In genomic region chr12:39443704-39444234, GRCh38 we compare ENCODE assay signal across 8 cellular contexts. TPM values are rescaled to one million over a fixed set of nuclear protein-coding genes. Genes with fewer than 3 reads are reported as not detected.
DNase-seq lines count a peak whose midpoint lies in the region; ATAC-seq, FAIRE-seq and TF ChIP-seq lines count a peak whose summit lies in the region.

No MANE protein-coding gene starts in this region.

- H3K4me2 ChIP-seq in K562 (ENCODE audit: insufficient read depth, low read length): peak overlapping the region; percentile 94

- peak overlapping the region; percentile 98 for H2AFZ ChIP-seq in K562 (ENCODE audit: low read depth, low read length)

- intact Hi-C loops in K562 (cut with micrococcal nuclease): loop anchor here (5.0 kb wide), 2 partner anchors 66 to 121 kb away; no protein-coding TSS in a partner anchor

- 8% methylated on average over 5 of the region's 7 CpGs for WGBS in K562 (ENCODE audit: insufficient coverage, low coverage, missing lambda C conversion rate)

- peaks cover 38% of the 10 kb centered on the region for H3K79me2 ChIP-seq in K562 (ENCODE audit: control insufficient read depth, insufficient read depth, low read length)

- H3K4me3 ChIP-seq in HFF-Myc (replicated peaks; ENCODE audit: low read depth, low read length) (peak overlapping the region; percentile 58), K562 (peak overlapping the region; percentile 86)

- H3K36me3 ChIP-seq in K562 (ENCODE audit: control insufficient read depth, insufficient read depth, low read length): no peaks in the 10 kb centered on the region

- ATAC-seq in K562 (no peak), left lobe of liver (peak; percentile 69)

- no peaks in the 10 kb centered on the region for H3K9me1 ChIP-seq in K562 (ENCODE audit: control insufficient read depth, insufficient read depth, low read length)

- no peak for DNase-seq in HFF-Myc (ENCODE audit: extremely low read depth, low read depth)
- DNase-seq in K562 (ENCODE audit: extremely low read depth in 1 of 4, low spot score in 3 of 4): no peak
- no peak for DNase-seq in left lobe of liver (ENCODE audit: low spot score)
- DNase-seq in HCEC 1CT: no peak
- no peak for DNase-seq in activated CD4-positive, CD25-positive, alpha-beta regulatory T cell (lab: John Stamatoyannopoulos, UW)
- no peak for DNase-seq in NK-92 treated with Interleukin-12 subunit alpha and Interleukin-12 subunit beta, amount 100 ng/mL, for 24 hours (lab: John Stamatoyannopoulos, UW)

- H3K9me3 ChIP-seq in K562 (replicated peaks; ENCODE audit: control insufficient read depth, insufficient read depth, low read depth, low read length): no peaks in the 10 kb centered on the region

- H3K27me3 ChIP-seq in K562 (ENCODE audit: control insufficient read depth in 2 of 2, insufficient read depth in 2 of 2, low read length in 2 of 2): no peaks in the 10 kb centered on the region

- CTCF ChIA-PET in K562 (lab: Yijun Ruan, JAX; ENCODE audit: low intra/inter-chr PET ratio): no interaction called here

- BruUV-seq in K562 (replicated peaks; lab: Mats Ljungman, UMichigan): no TSS peak

- H3K27ac ChIP-seq in 22Rv1 (peak overlapping the region; percentile 94), K562 (ENCODE audit: extremely low read depth, low read depth, low read length) (peak overlapping the region; percentile 67), temporal lobe (ENCODE audit: low read depth, low read length) (peak overlapping the region; percentile 95)

- peak; percentile 37 for FAIRE-seq in K562 (lab: Jason Lieb, UNC)

- peak overlapping the region; percentile 65 to 97 for H3K9ac ChIP-seq in K562 (ENCODE audit: insufficient read depth in 1 of 2, low read depth in 2 of 2, low read length in 2 of 2)

- in situ Hi-C loops in K562 (cut with MboI): no loop called here

- POLR2A ChIA-PET in K562 (lab: Yijun Ruan, JAX): interaction anchor here (0.6 to 2.8 kb wide), 5 partner anchors 9 to 31 kb away, joined by 3 to 13 read pairs (median 3); no protein-coding TSS in a partner anchor

- TF ChIP-seq EP300 in K562 (IDR thresholded peaks at IDR 0.05; ENCODE audit: low read length): no peak

- peaks cover 20 to 21% of the 10 kb centered on the region in 2 experiments; a peak in 4 of 5 replicates for H3K4me1 ChIP-seq in K562 (replicated peaks in 1 of 2; ENCODE audit: control insufficient read depth in 2 of 2, insufficient read depth in 2 of 2, low read length in 2 of 2)

- no peak for TF ChIP-seq POLR2A in K562 (conservative IDR thresholded peaks at IDR 0.05)

- no peaks in the 10 kb centered on the region for H4K20me1 ChIP-seq in K562 (replicated peaks; ENCODE audit: control insufficient read depth, insufficient read depth, low read length)

- no peak for TF ChIP-seq CTCF in 22Rv1 (IDR thresholded peaks at IDR 0.05)
- TF ChIP-seq CTCF in HFF-Myc (IDR thresholded peaks at IDR 0.05; ENCODE audit: low read depth, low read length, missing control alignments): no peak
- no peak for TF ChIP-seq CTCF in K562 (IDR thresholded peaks at IDR 0.05 in 2 of 3, conservative IDR thresholded peaks at IDR 0.05 in 1 of 3; ENCODE audit: insufficient read depth in 2 of 3, low read depth in 1 of 3, low read length in 3 of 3)

- TF ChIP-seq RAD21 in K562 (CRISPR knock-in tag; conservative IDR thresholded peaks at IDR 0.05 in 1 of 2, IDR thresholded peaks at IDR 0.05 in 1 of 2): no peak

TF ChIP-seq in K562, 482 proteins besides CTCF, POLR2A, EP300 and RAD21 (continues in another document):
- no peak for TF ChIP-seq KAT7 (CRISPR knock-in tag; IDR thresholded peaks at IDR 0.05; ENCODE audit: borderline replicate concordance)
- no peak for TF ChIP-seq HIVEP1 (CRISPR knock-in tag; IDR thresholded peaks at IDR 0.05)
- TF ChIP-seq JUNB (CRISPR knock-in tag; conservative IDR thresholded peaks at IDR 0.05): no peak
- TF ChIP-seq ZNF444 (CRISPR knock-in tag; IDR thresholded peaks at IDR 0.05): no peak
- TF ChIP-seq MGA (IDR thresholded peaks at IDR 0.05): no peak

RNA-seq across cellular contexts. Expression of gene KIF21A, which starts 0.8 kb away (rescaled TPM):
- total RNA-seq in K562 (2011; cell fraction: chromatin; rRNA removed; ENCODE audit: low replicate concordance): 18.6 and 112 TPM in 2 replicates
- total RNA-seq in K562 (2011; cell fraction: nucleolus; rRNA removed): 10.0 and 16.8 TPM in 2 replicates
- 38.6 and 55.0 TPM in 2 replicates for total RNA-seq in K562 (2011; cell fraction: nucleoplasm; rRNA removed)
- total RNA-seq in K562 (2014; rRNA removed) (27.2 and 30.3 TPM in 2 replicates), K562 (2014; rRNA removed; fragmentation: Illumina TruSeq; extraction: Trizol) (45.0 and 53.9 TPM in 2 replicates), K562 (2015; rRNA removed; fragmentation: Illumina TruSeq; extraction: Trizol) (40.9 and 41.1 TPM in 2 replicates), K562 (2021) (27.7 and 30.4 TPM in 2 replicates), left lobe of liver (18.8 TPM), temporal lobe (154 TPM)
- polyA plus RNA-seq in K562 (2011; rRNA removed) (16.2 and 30.1 TPM in 2 replicates), K562 (2014; fragmentation: Illumina TruSeq; extraction: Trizol) (27.1 and 34.8 TPM in 2 replicates), K562 (2014; fragmentation: Nextera tagmentation; extraction: Ambion mirVana) (10 to 100 TPM; 17.7 to 18.8 TPM), K562 (2014; rRNA removed) (18.3 and 19.3 TPM in 2 replicates)
- polyA plus RNA-seq in K562 (2011; cell fraction: cytosol; rRNA removed): 4.8 and 6.8 TPM in 2 replicates
- 11.8 and 13.0 TPM in 2 replicates for polyA plus RNA-seq in K562 (2011; cell fraction: nucleus; rRNA removed)
- polyA plus RNA-seq in K562 (2012): 15.4 and 20.4 TPM in 2 replicates
- polyA minus RNA-seq in K562 (2011; rRNA and poly(A)+ RNA removed): 71.3 and 107 TPM in 2 replicates
- 13.3 and 26.8 TPM in 2 replicates for polyA minus RNA-seq in K562 (2011; cell fraction: cytosol; rRNA and poly(A)+ RNA removed)
- polyA minus RNA-seq in K562 (2011; cell fraction: nucleus; rRNA and poly(A)+ RNA removed): 53.9 and 58.5 TPM in 2 replicates
